In genomic region chrX:105872921-105873320, GRCh38 we compare ENCODE assay signal across 22 cellular contexts. TPM values are rescaled to one million over a fixed set of nuclear protein-coding genes. Genes with fewer than 3 reads are reported as not detected.
DNase-seq lines count a peak whose midpoint lies in the region; ATAC-seq, FAIRE-seq and TF ChIP-seq lines count a peak whose summit lies in the region.
"Had no signal": no experiment of that assay in that cellular context is flagged by ENCODE, and none has a peak within 500 bp of the region (broad histone marks: within the 10 kb centered on the region; RNA-seq: fewer than 3 reads in every experiment).

No MANE protein-coding gene starts in this region.

- H3K4me1 ChIP-seq in MM.1S (ENCODE audit: low read length) (no peaks in the 10 kb centered on the region), HepG2 (ENCODE audit: insufficient read depth, low read length) (no peaks in the 10 kb centered on the region)

- DNase-seq in H4 (ENCODE audit: low spot score): peak; percentile 53
- DNase-seq in SK-MEL-5 (ENCODE audit: low read depth, low spot score): peak; percentile 0
- DNase-seq in dedifferentiated amniotic fluid mesenchymal stem cell (ENCODE audit: extremely low spot score): peak; percentile 26
- DNase-seq in skeletal muscle cell (ENCODE audit: low read depth): peak; percentile 45
- no peak for DNase-seq in head of caudate nucleus
- no peak for DNase-seq in MM.1S
- no peak for DNase-seq in HepG2 (ENCODE audit: low spot score)
- DNase-seq: ACHN; Calu3; CD4-positive, CD25-positive, alpha-beta regulatory T cell; DND-41; GDM1; GM23248; NCI-H1105; NCI-H1694 treated with DMSO at 0.1 percent for 48 hours; NCI-H510A; NCI-H82; SHP77 treated with DMSO at 0.1 percent for 48 hours had no signal

- TF ChIP-seq EP300 in HepG2 (IDR thresholded peaks at IDR 0.05; ENCODE audit: low read depth in 2 of 2, low read length in 2 of 2) (no peak), HepG2 (CRISPR knock-in tag; IDR thresholded peaks at IDR 0.05; ENCODE audit: borderline replicate concordance) (no peak)

- no peak for TF ChIP-seq POLR2A in HepG2 (IDR thresholded peaks at IDR 0.05; ENCODE audit: insufficient read depth in 1 of 2, low read depth in 2 of 2, low read length in 2 of 2)

- H3K9ac ChIP-seq in MM.1S (ENCODE audit: low read length) (no peak overlapping the region), HepG2 (ENCODE audit: insufficient read depth, low read depth, low read length) (no peak overlapping the region)
- H3K9ac ChIP-seq: GM23248 had no signal

- no peaks in the 10 kb centered on the region for H3K9me3 ChIP-seq in MM.1S (replicated peaks; ENCODE audit: insufficient read depth, low read length)
- H3K9me3 ChIP-seq in HepG2 (ENCODE audit: low read length): no peaks in the 10 kb centered on the region

- TF ChIP-seq CTCF in MM.1S (IDR thresholded peaks at IDR 0.05; ENCODE audit: low read length) (no peak), HepG2 (CRISPR knock-in tag; IDR thresholded peaks at IDR 0.05) (no peak)

- no peak for TF ChIP-seq RAD21 in HepG2 (CRISPR knock-in tag; IDR thresholded peaks at IDR 0.05)

- H3F3A ChIP-seq in MM.1S (ENCODE audit: insufficient read depth, low read length): no peaks in the 10 kb centered on the region

- H3K4me3 ChIP-seq in skeletal muscle cell (ENCODE audit: low read depth, low read length) (no peak overlapping the region), MM.1S (ENCODE audit: low read length) (no peak overlapping the region), HepG2 (replicated peaks in 1 of 3; ENCODE audit: insufficient read depth in 1 of 3, low read depth in 2 of 3, low read length in 3 of 3) (no peak overlapping the region)
- H3K4me3 ChIP-seq: GM23248 had no signal

- H3K27me3 ChIP-seq in MM.1S (replicated peaks; ENCODE audit: insufficient read depth, low read length) (no peaks in the 10 kb centered on the region), HepG2 (ENCODE audit: control insufficient read depth in 1 of 2, insufficient read depth in 2 of 2, low read length in 2 of 2) (no peaks in the 10 kb centered on the region)

- CTCF ChIA-PET in HepG2 (lab: Yijun Ruan, JAX; ENCODE audit: low intra/inter-chr PET ratio, low total read pairs): no interaction called here

- no peaks in the 10 kb centered on the region for H3K36me3 ChIP-seq in MM.1S (replicated peaks; ENCODE audit: insufficient read depth, low read length)
- H3K36me3 ChIP-seq in HepG2 (replicated peaks in 1 of 2; ENCODE audit: control insufficient read depth in 1 of 2, insufficient read depth in 2 of 2, low read length in 2 of 2): no peaks in the 10 kb centered on the region

- WGBS in HepG2 (ENCODE audit: low lambda C conversion rate): 0% methylated on average over 9 of the region's 9 CpGs

- no TSS peak for BruUV-seq in HepG2 (replicated peaks; lab: Mats Ljungman, UMichigan)

- no peak for FAIRE-seq in HepG2 (lab: Jason Lieb, UNC)
- FAIRE-seq: GM12892, RCC 7860 had no signal

- POLR2A ChIA-PET in HepG2 (lab: Yijun Ruan, JAX): no interaction called here

- intact Hi-C loops in head of caudate nucleus (cut with DNase I) (no loop called here), HepG2 (cut with micrococcal nuclease; ENCODE audit: unreplicated experiment) (no loop called here)

- in situ Hi-C loops in SK-MEL-5 (cut with HindIII; ENCODE audit: low pct_unique_long_range_greater_than_20kb, low sequenced_read_pairs) (no loop called here), HepG2 (cut with HindIII; ENCODE audit: extremely low pct_ligation_motif_present, low pct_unique_long_range_greater_than_20kb) (no loop called here)

- H2AFZ ChIP-seq in MM.1S (ENCODE audit: low read length): no peak overlapping the region
- H2AFZ ChIP-seq in HepG2 (ENCODE audit: low read length): no peak overlapping the region
- H2AFZ ChIP-seq: GM23248 had no signal

- no peak overlapping the region for H3K4me2 ChIP-seq in MM.1S (ENCODE audit: low read depth, low read length)
- no peak overlapping the region for H3K4me2 ChIP-seq in HepG2 (ENCODE audit: low read depth, low read length)

- H3K27ac ChIP-seq in MM.1S (ENCODE audit: low read length) (no peak overlapping the region), HepG2 (ENCODE audit: extremely low read length, insufficient read depth, low read length) (no peak overlapping the region)
- H3K27ac ChIP-seq: GM23248 had no signal

- no peak for ATAC-seq in HepG2

- H3K79me2 ChIP-seq in MM.1S (ENCODE audit: low read length) (no peaks in the 10 kb centered on the region), HepG2 (ENCODE audit: insufficient read depth, low read length) (no peaks in the 10 kb centered on the region)

- H4K20me1 ChIP-seq in MM.1S (ENCODE audit: insufficient read depth, low read length): no peaks in the 10 kb centered on the region
- H4K20me1 ChIP-seq in HepG2 (ENCODE audit: insufficient read depth, low read length): no peaks in the 10 kb centered on the region

- no peaks in the 10 kb centered on the region for H3K9me2 ChIP-seq in MM.1S (replicated peaks; ENCODE audit: insufficient read depth, low read length)

TF ChIP-seq in HepG2, 621 proteins besides CTCF, POLR2A, EP300 and RAD21 (continues in another document):
- TF ChIP-seq ZMYM2 (CRISPR knock-in tag; IDR thresholded peaks at IDR 0.05) (no peak), ZNF761 (CRISPR knock-in tag; conservative IDR thresholded peaks at IDR 0.05) (no peak), ZFP36L2 (CRISPR knock-in tag; IDR thresholded peaks at IDR 0.05) (no peak), FOXA1 (IDR thresholded peaks at IDR 0.05) (no peak), FOXA1 (CRISPR knock-in tag; IDR thresholded peaks at IDR 0.05) (no peak), ZNF607 (CRISPR knock-in tag; IDR thresholded peaks at IDR 0.05; ENCODE audit: borderline replicate concordance) (no peak), REXO4 (CRISPR knock-in tag; IDR thresholded peaks at IDR 0.05; ENCODE audit: borderline replicate concordance) (no peak), ZNF780A (CRISPR knock-in tag; IDR thresholded peaks at IDR 0.05) (no peak), HDAC1 (CRISPR knock-in tag; IDR thresholded peaks at IDR 0.05) (no peak), TEF (CRISPR knock-in tag; IDR thresholded peaks at IDR 0.05) (no peak), NRL (CRISPR knock-in tag; IDR thresholded peaks at IDR 0.05; ENCODE audit: borderline replicate concordance) (no peak), ZNF251 (CRISPR knock-in tag; IDR thresholded peaks at IDR 0.05) (no peak), MAFG (CRISPR knock-in tag; IDR thresholded peaks at IDR 0.05) (no peak), RNF219 (CRISPR knock-in tag; IDR thresholded peaks at IDR 0.05) (no peak)

RNA-seq across cellular contexts. Expression of gene NRK, which starts 50.6 kb away (rescaled TPM):
- total RNA-seq in H4 (2014; rRNA removed; shearing (Covaris generic)): 0.02 and 0.06 TPM in 2 replicates
- total RNA-seq in SK-MEL-5 (2014; rRNA removed; shearing (Covaris generic)): 0.05 TPM in 1 of 2 replicates, not detected in the other
- polyA plus RNA-seq in SK-MEL-5 (2015; cell fraction: cytosol; rRNA removed): not detected in 2 replicates
- not detected in 2 replicates for polyA plus RNA-seq in SK-MEL-5 (2015; cell fraction: nucleus; rRNA removed)
- not detected in 2 replicates for total RNA-seq in HepG2 (2016; rRNA removed; fragmentation: Illumina TruSeq; extraction: Trizol)
- not detected in 2 replicates for total RNA-seq in HepG2 (2016; cell fraction: cytosol; rRNA removed; fragmentation: Illumina TruSeq; extraction: Trizol; ENCODE audit: low read depth)
- not detected in 2 replicates for total RNA-seq in HepG2 (2016; cell fraction: insoluble cytoplasmic fraction; rRNA removed; fragmentation: Illumina TruSeq; extraction: Trizol)
- not detected in 2 replicates for total RNA-seq in HepG2 (2016; cell fraction: membrane; rRNA removed; fragmentation: Illumina TruSeq; extraction: Trizol)
- total RNA-seq in HepG2 (2016; cell fraction: nucleus; rRNA removed; fragmentation: Illumina TruSeq; extraction: Trizol): not detected in 2 replicates
- not detected in 2 replicates for polyA plus RNA-seq in HepG2 (2011; rRNA removed)
- polyA plus RNA-seq in HepG2 (2011; cell fraction: cytosol; rRNA removed): not detected in 2 replicates
- polyA plus RNA-seq in HepG2 (2011; cell fraction: nucleus; rRNA removed): not detected in 2 replicates
- not detected in 2 replicates for polyA plus RNA-seq in HepG2 (2012)
- polyA plus RNA-seq in HepG2 (2016; cell fraction: cytosol; fragmentation: Illumina TruSeq; extraction: Trizol; ENCODE audit: low read depth): not detected in 2 replicates
- not detected in 2 replicates for polyA plus RNA-seq in HepG2 (2016; cell fraction: insoluble cytoplasmic fraction; fragmentation: Illumina TruSeq; extraction: Trizol; ENCODE audit: low read depth)
- polyA plus RNA-seq in HepG2 (2016; cell fraction: membrane; fragmentation: Illumina TruSeq; extraction: Trizol; ENCODE audit: low read depth): not detected in 2 replicates
- polyA plus RNA-seq in HepG2 (2016; cell fraction: nucleus; fragmentation: Illumina TruSeq; extraction: Trizol; ENCODE audit: insufficient read depth, low read depth): not detected in 2 replicates
- polyA minus RNA-seq in HepG2 (2011; rRNA and poly(A)+ RNA removed; ENCODE audit: low replicate concordance): not detected in 2 replicates
- not detected in 2 replicates for polyA minus RNA-seq in HepG2 (2011; cell fraction: cytosol; rRNA and poly(A)+ RNA removed)
- not detected in 2 replicates for polyA minus RNA-seq in HepG2 (2011; cell fraction: nucleus; rRNA and poly(A)+ RNA removed)
- total RNA-seq: Calu3; CD4-positive, CD25-positive, alpha-beta regulatory T cell; GM23248; HT-29 had no signal
- polyA plus RNA-seq: CD4-positive, CD25-positive, alpha-beta regulatory T cell; GM23248; IgD-negative memory B cell had no signal

Comparison
In these comparisons a context has a peak if more than half of its experiments do, and no peak if none do; other contexts are left out.
1. DNase-seq: peak in H4 (single experiment), SK-MEL-5 (single experiment), dedifferentiated amniotic fluid mesenchymal stem cell (single experiment) and skeletal muscle cell (single experiment); none in head of caudate nucleus (0 of 42), MM.1S (single experiment) and HepG2 (single experiment).